In the genomic region with DNA sequence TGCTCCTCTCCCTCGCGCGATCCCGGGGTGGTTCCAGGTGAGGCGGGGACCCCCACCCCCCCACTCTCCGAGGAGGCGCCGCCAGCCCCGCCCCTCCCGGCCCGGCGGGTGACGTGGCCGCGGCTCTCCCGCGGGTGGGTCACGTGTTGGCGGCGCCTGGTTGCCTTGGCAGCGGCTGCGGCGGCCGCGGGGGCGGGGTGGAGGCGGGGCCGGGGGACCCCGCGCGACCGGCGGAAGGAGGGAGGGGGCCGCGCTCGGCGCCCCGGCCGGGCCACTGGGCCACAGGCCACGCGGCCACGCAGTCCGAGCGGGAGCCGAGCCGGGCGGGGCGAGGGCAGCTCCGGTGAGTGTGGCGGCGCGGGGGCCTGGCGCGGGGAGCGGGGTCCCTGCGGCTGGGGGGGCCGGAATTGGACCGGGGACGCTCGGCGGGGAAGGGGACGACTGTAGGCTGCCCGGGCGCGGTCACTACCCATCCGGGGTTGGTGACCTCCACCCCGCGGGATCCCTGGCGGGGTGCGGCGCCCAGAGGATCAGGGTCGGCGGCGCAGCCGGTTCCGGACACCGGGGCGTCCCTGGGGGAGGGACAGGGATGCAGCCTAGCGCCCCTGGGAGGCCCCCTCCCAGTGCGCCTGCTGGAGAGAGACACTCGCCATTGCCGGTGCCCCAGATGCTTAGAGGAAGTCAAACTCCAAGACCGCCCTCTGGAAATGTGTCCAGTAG, we compare ENCODE assay signal across 8 cellular contexts. TPM values are rescaled to one million over a fixed set of nuclear protein-coding genes. Genes with fewer than 3 reads are reported as not detected.
DNase-seq lines count a peak whose midpoint lies in the region; ATAC-seq and TF ChIP-seq lines count a peak whose summit lies in the region.

A gene (plus strand): TSS at position 257 of the 720 bp plus-strand sequence. CDS start 5,382 bp downstream, outside the sequence.

- WGBS in heart left ventricle, 4 donors = 0 to 1% (median 1%) methylated on average over 18 to 83 of the region's 83 CpGs

- H3K36me3 Mint-ChIP-seq in activated naive CD8-positive, alpha-beta T cell treated with anti-CD3 and anti-CD28 coated beads, Interleukin-2, amount 50 U/mL, for 24 hours (ENCODE audit: low read depth) = peaks cover 8% of the 10 kb centered on the region
- no peaks in the 10 kb centered on the region for H3K36me3 Mint-ChIP-seq in type B pancreatic cell

- peaks cover 57% of the 10 kb centered on the region for H3K4me1 Mint-ChIP-seq in activated naive CD8-positive, alpha-beta T cell treated with anti-CD3 and anti-CD28 coated beads, Interleukin-2, amount 50 U/mL, for 24 hours
- peaks cover 11% of the 10 kb centered on the region for H3K4me1 Mint-ChIP-seq in type B pancreatic cell (ENCODE audit: unreplicated experiment)

- peak in 1 of 2 donors; percentile 30 for TF ChIP-seq POLR2A in heart left ventricle (IDR thresholded peaks at IDR 0.05)

- no peak for TF ChIP-seq CTCF in heart left ventricle (IDR thresholded peaks at IDR 0.05)
- no peak for TF ChIP-seq CTCF in type B pancreatic cell (conservative IDR thresholded peaks at IDR 0.05)

- H3K27ac Mint-ChIP-seq in activated naive CD8-positive, alpha-beta T cell treated with anti-CD3 and anti-CD28 coated beads, Interleukin-2, amount 50 U/mL, for 24 hours = peak within 1 kb of the TSS; percentile 90
- peak within 1 kb of the TSS; percentile 90 for H3K27ac Mint-ChIP-seq in type B pancreatic cell

- DNase-seq in D341Med (ENCODE audit: low spot score) = peak; percentile 97
- no peak for DNase-seq in Jurkat, Clone E6-1 (ENCODE audit: low read depth, low spot score)
- DNase-seq in T follicular helper cell (ENCODE audit: low read depth) = peak; percentile 83
- peak; percentile 92 for DNase-seq in activated naive CD8-positive, alpha-beta T cell treated with anti-CD3 and anti-CD28 coated beads, Interleukin-2, amount 50 U/mL, for 24 hours
- peak; percentile 82 to 93 (median 86) for DNase-seq in heart left ventricle
- peak; percentile 65 to 97 (median 84) for DNase-seq in posterior cingulate gyrus
- peak; percentile 86 for DNase-seq in type B pancreatic cell (ENCODE audit: extremely low spot score, unreplicated experiment)

- peaks cover 0 to 44% (median 5%) of the 10 kb centered on the region in 12 donors for H3K4me1 ChIP-seq in heart left ventricle

- H3K4me3 Mint-ChIP-seq in activated naive CD8-positive, alpha-beta T cell treated with anti-CD3 and anti-CD28 coated beads, Interleukin-2, amount 50 U/mL, for 24 hours = peak within 1 kb of the TSS; percentile 89
- H3K4me3 Mint-ChIP-seq in type B pancreatic cell = peak within 1 kb of the TSS; percentile 90

- H3K4me3 ChIP-seq in Jurkat, Clone E6-1 (ENCODE audit: low read length) = peak within 1 kb of the TSS; percentile 74
- H3K4me3 ChIP-seq in heart left ventricle = peak within 1 kb of the TSS; percentile 73 to 95 (median 86)

- peaks cover 0 to 11% (median 0%) of the 10 kb centered on the region in 9 donors for H3K36me3 ChIP-seq in heart left ventricle

- no peaks in the 10 kb centered on the region for H3K27me3 ChIP-seq in heart left ventricle

- no peaks in the 10 kb centered on the region for H3K9me3 ChIP-seq in heart left ventricle

- no peaks in the 10 kb centered on the region for H3K9me3 Mint-ChIP-seq in activated naive CD8-positive, alpha-beta T cell treated with anti-CD3 and anti-CD28 coated beads, Interleukin-2, amount 50 U/mL, for 24 hours
- H3K9me3 Mint-ChIP-seq in type B pancreatic cell = no peaks in the 10 kb centered on the region

- intact Hi-C loops in heart left ventricle (cut with DNase I) (loop anchor here in 1 of 10 donors (1.0 kb wide), 1 partner anchor 37 kb away; a partner anchor contains a TSS), posterior cingulate gyrus (cut with DNase I) (no loop called here)

- H3K27me3 Mint-ChIP-seq in activated naive CD8-positive, alpha-beta T cell treated with anti-CD3 and anti-CD28 coated beads, Interleukin-2, amount 50 U/mL, for 24 hours = no peaks in the 10 kb centered on the region
- no peaks in the 10 kb centered on the region for H3K27me3 Mint-ChIP-seq in type B pancreatic cell

- peak within 1 kb of the TSS in 11 of 12 donors; percentile 54 to 84 (median 69) for H3K27ac ChIP-seq in heart left ventricle

- peak; percentile 60 for ATAC-seq in GM21390 (IDR thresholded peaks at IDR 0.05; ENCODE audit: unreplicated experiment)
- peak; percentile 57 for ATAC-seq in activated naive CD8-positive, alpha-beta T cell treated with anti-CD3 and anti-CD28 coated beads, Interleukin-2, amount 50 U/mL, for 24 hours
- ATAC-seq in heart left ventricle = peak; percentile 27 to 86 (median 80)

RNA-seq across cellular contexts. Expression of the gene that starts here (rescaled TPM):
- 29.4 TPM for polyA plus RNA-seq in Jurkat, Clone E6-1 (2012; ENCODE audit: insufficient read depth, insufficient read length)
- 10 to 100 TPM in 2 of 9 donors, 1 to 10 TPM in 7; 1.9 to 22.0 (median 4.8) TPM for total RNA-seq in heart left ventricle
- polyA plus RNA-seq in heart left ventricle = 10 to 100 TPM in 1 of 2 donors, 1 to 10 TPM in 1; 1.1 to 10.6 TPM
- total RNA-seq in type B pancreatic cell (ENCODE audit: low replicate concordance) = 23.1 and 34.9 TPM in 2 replicates
